In the genomic region with DNA sequence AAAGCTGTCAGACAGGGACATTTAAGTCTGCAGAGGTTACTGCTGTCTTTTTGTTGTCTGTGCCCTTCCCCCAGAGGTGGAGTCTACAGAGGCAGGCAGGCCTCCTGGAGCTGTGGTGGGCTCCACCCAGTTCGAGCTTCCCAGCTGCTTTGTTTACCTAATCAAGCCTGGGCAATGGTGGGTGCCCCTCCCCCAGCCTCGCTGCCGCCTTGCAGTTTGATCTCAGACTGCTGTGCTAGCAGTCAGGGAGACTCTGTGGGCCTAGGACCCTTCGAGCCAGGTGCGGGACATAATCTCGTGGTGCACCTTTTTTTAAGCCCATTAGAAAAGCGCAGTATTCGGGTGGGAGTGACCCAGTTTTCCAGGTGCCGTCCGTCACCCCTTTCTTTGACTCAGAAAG, we compare ENCODE assay signal across 6 cellular contexts.
DNase-seq lines count a peak whose midpoint lies in the region; ATAC-seq, FAIRE-seq and TF ChIP-seq lines count a peak whose summit lies in the region.
"Not testable (repeated sequence)": the region's sequence is repeated elsewhere in the genome, so short reads cannot be mapped to it uniquely, and the experiment has no call there.

No MANE protein-coding gene starts in this region.

- TF ChIP-seq EP300 in H1 (IDR thresholded peaks at IDR 0.05; ENCODE audit: borderline replicate concordance in 1 of 2, low read depth in 2 of 2, low read length in 2 of 2); HepG2 (IDR thresholded peaks at IDR 0.05; ENCODE audit: low read depth in 2 of 2, low read length in 2 of 2); HepG2 (CRISPR knock-in tag; IDR thresholded peaks at IDR 0.05; ENCODE audit: borderline replicate concordance): not testable (repeated sequence)

- POLR2A ChIA-PET in H1 (lab: Charles Lee; ENCODE audit: partially characterized antibody); HepG2 (lab: Yijun Ruan, JAX): not testable (repeated sequence)

- not testable (repeated sequence) for H3K23ac ChIP-seq in H1 (ENCODE audit: insufficient read length)

- not testable (repeated sequence) for TF ChIP-seq CTCF in H1 (IDR thresholded peaks at IDR 0.05; ENCODE audit: control extremely low read depth in 1 of 3, insufficient read depth in 1 of 3, low read depth in 1 of 3, low read length in 3 of 3); HepG2 (CRISPR knock-in tag; IDR thresholded peaks at IDR 0.05)

- 62% methylated on average over 10 of the region's 10 CpGs; no CpG with 5 or more reads in 1 of the 2 experiments for WGBS in H1 (ENCODE audit: extremely low coverage in 1 of 2, insufficient coverage in 1 of 2, insufficient read length in 1 of 2, insufficient replicate concordance in 2 of 2, low coverage in 1 of 2, low lambda C conversion rate in 2 of 2, missing lambda C conversion rate in 1 of 2), 2 experiments
- 20% methylated on average over 7 of the region's 10 CpGs for WGBS in HepG2 (ENCODE audit: low lambda C conversion rate)

- not testable (repeated sequence) for H4K91ac ChIP-seq in H1 (replicated peaks; ENCODE audit: insufficient read length, low read length)

- H3K18ac ChIP-seq in H1 (ENCODE audit: extremely low read depth, low read length) = not testable (repeated sequence)

- intact Hi-C loops in HepG2 (cut with micrococcal nuclease; ENCODE audit: unreplicated experiment) = not testable (repeated sequence)

- H2BK120ac ChIP-seq in H1 (replicated peaks; ENCODE audit: low read depth, low read length) = not testable (repeated sequence)

- not testable (repeated sequence) for H3K14ac ChIP-seq in H1 (ENCODE audit: insufficient read length)

- H2BK12ac ChIP-seq in H1 (ENCODE audit: low read depth, low read length) = not testable (repeated sequence)

- H3K36me3 ChIP-seq in H7 (replicated peaks; ENCODE audit: control insufficient read depth, insufficient read depth, low read length); HUES6 (ENCODE audit: control insufficient read depth, insufficient read depth, low read length); NT2/D1 (ENCODE audit: insufficient read depth, insufficient read length, low read length); H1 (ENCODE audit: control insufficient read depth in 2 of 4, insufficient read depth in 4 of 4, low read length in 3 of 4); HepG2 (replicated peaks in 1 of 2; ENCODE audit: control insufficient read depth in 1 of 2, insufficient read depth in 2 of 2, low read length in 2 of 2): not testable (repeated sequence)

- H3K4me3 ChIP-seq in H7 (ENCODE audit: insufficient read depth, low read depth, low read length) = 0 out of 2 replicates have a peak overlapping the region, but pooled peaks have one; percentile 2
- peak overlapping the region; percentile 51; the same call in 1 of the 2 replicates for H3K4me3 ChIP-seq in HUES6 (ENCODE audit: low read depth, low read length)
- H3K4me3 ChIP-seq in NT2/D1 (ENCODE audit: insufficient read length, low read depth) = peak overlapping the region; percentile 24
- not testable (repeated sequence) for H3K4me3 ChIP-seq in H1 (ENCODE audit: extremely low read depth in 1 of 4, insufficient read depth in 2 of 4, low read depth in 3 of 4, low read length in 4 of 4); HepG2 (replicated peaks in 1 of 3; ENCODE audit: insufficient read depth in 1 of 3, low read depth in 2 of 3, low read length in 3 of 3)

- H4K8ac ChIP-seq in H1 (ENCODE audit: extremely low read depth, insufficient read depth, low read length) = not testable (repeated sequence)

- DNase-seq in ELF-1 (ENCODE audit: low read depth, low spot score) (peak; percentile 32), H1 (ENCODE audit: low read depth in 1 of 2, low spot score in 2 of 2) (peak in 1 of 2 experiments; percentile 51)
- not testable (repeated sequence) for DNase-seq in H7; NT2/D1 (ENCODE audit: low read depth, low spot score); HepG2 (ENCODE audit: low spot score)

- not testable (repeated sequence) for H2BK15ac ChIP-seq in H1 (ENCODE audit: low read length)

- not testable (repeated sequence) for H2BK5ac ChIP-seq in H1 (ENCODE audit: low read depth, low read length)

- not testable (repeated sequence) for H3K23me2 ChIP-seq in H1 (ENCODE audit: low read depth, low read length)

- not testable (repeated sequence) for H3K79me2 ChIP-seq in H1 (ENCODE audit: control insufficient read depth in 1 of 2, insufficient read depth in 2 of 2, low read length in 2 of 2); HepG2 (ENCODE audit: insufficient read depth, low read length)

- ATAC-seq in HepG2 = not testable (repeated sequence)

- not testable (repeated sequence) for H2BK20ac ChIP-seq in H1 (ENCODE audit: low read length)

- H3K9ac ChIP-seq in HUES6 (ENCODE audit: low read length) (peak overlapping the region; percentile 55), NT2/D1 (ENCODE audit: insufficient read length, low read depth) (peak overlapping the region; percentile 64)
- not testable (repeated sequence) for H3K9ac ChIP-seq in H1 (replicated peaks in 1 of 4; ENCODE audit: extremely low read depth in 1 of 4, low read depth in 3 of 4, low read length in 3 of 4); HepG2 (ENCODE audit: insufficient read depth, low read depth, low read length)

- not testable (repeated sequence) for BruUV-seq in HepG2 (replicated peaks; lab: Mats Ljungman, UMichigan)

- not testable (repeated sequence) for H3K27ac ChIP-seq in HUES6 (ENCODE audit: low read depth, low read length); H1 (ENCODE audit: low read depth, low read length); HepG2 (ENCODE audit: extremely low read length, insufficient read depth, low read length)

- not testable (repeated sequence) for FAIRE-seq in H1 (lab: Jason Lieb, UNC); HepG2 (lab: Jason Lieb, UNC)

- in situ Hi-C loops in HepG2 (cut with HindIII; ENCODE audit: extremely low pct_ligation_motif_present, low pct_unique_long_range_greater_than_20kb) = not testable (repeated sequence)

- TF ChIP-seq POLR2A in H1 (IDR thresholded peaks at IDR 0.05; ENCODE audit: control extremely low read depth in 1 of 2, low read depth in 2 of 2, low read length in 2 of 2); HepG2 (IDR thresholded peaks at IDR 0.05; ENCODE audit: insufficient read depth in 1 of 2, low read depth in 2 of 2, low read length in 2 of 2): not testable (repeated sequence)

- H3K4ac ChIP-seq in H1 (replicated peaks; ENCODE audit: insufficient read length, low read depth, low read length) = not testable (repeated sequence)

- H3K4me1 ChIP-seq in HUES6 (ENCODE audit: control insufficient read depth, insufficient read depth, low read length); NT2/D1 (ENCODE audit: insufficient read depth, insufficient read length); H1 (replicated peaks in 1 of 4; ENCODE audit: control insufficient read depth in 3 of 4, insufficient read depth in 4 of 4, low read length in 3 of 4); HepG2 (ENCODE audit: insufficient read depth, low read length): not testable (repeated sequence)

- not testable (repeated sequence) for H3K79me1 ChIP-seq in H1 (ENCODE audit: low read depth, low read length)

- not testable (repeated sequence) for H2AFZ ChIP-seq in H1 (ENCODE audit: low read length); HepG2 (ENCODE audit: low read length)

- not testable (repeated sequence) for TF ChIP-seq RAD21 in H1 (IDR thresholded peaks at IDR 0.05 in 1 of 2, conservative IDR thresholded peaks at IDR 0.05 in 1 of 2; ENCODE audit: low read depth in 2 of 2, low read length in 2 of 2); HepG2 (CRISPR knock-in tag; IDR thresholded peaks at IDR 0.05)

- not testable (repeated sequence) for H3K9me3 ChIP-seq in HUES6 (ENCODE audit: control insufficient read depth, insufficient read depth, low read depth, low read length); NT2/D1 (ENCODE audit: insufficient read depth, low read length); H1 (ENCODE audit: insufficient read depth in 2 of 2, low read depth in 1 of 2, low read length in 1 of 2); HepG2 (ENCODE audit: low read length)

- not testable (repeated sequence) for H4K5ac ChIP-seq in H1 (ENCODE audit: insufficient read length, low read depth, low read length)

- not testable (repeated sequence) for H4K20me1 ChIP-seq in H1 (replicated peaks in 1 of 2; ENCODE audit: control insufficient read depth in 1 of 2, insufficient read depth in 2 of 2, low read length in 2 of 2); HepG2 (ENCODE audit: insufficient read depth, low read length)

- peak overlapping the region; percentile 37 to 38; a peak in 2 of 4 replicates for H3K4me2 ChIP-seq in H1 (ENCODE audit: insufficient read depth in 1 of 2, low read depth in 2 of 2, low read length in 2 of 2)
- not testable (repeated sequence) for H3K4me2 ChIP-seq in HepG2 (ENCODE audit: low read depth, low read length)

- not testable (repeated sequence) for H2AK5ac ChIP-seq in H1 (ENCODE audit: low read depth, low read length)

- H3K27me3 ChIP-seq in H7 (ENCODE audit: control insufficient read depth, insufficient read depth, low read length); HUES6 (ENCODE audit: control insufficient read depth, insufficient read depth, low read length); NT2/D1 (ENCODE audit: insufficient read depth, insufficient read length); H1 (replicated peaks in 1 of 4; ENCODE audit: control insufficient read depth in 3 of 4, extremely low read depth in 1 of 4, insufficient read depth in 3 of 4, low read length in 3 of 4); HepG2 (ENCODE audit: control insufficient read depth in 1 of 2, insufficient read depth in 2 of 2, low read length in 2 of 2): not testable (repeated sequence)

- not testable (repeated sequence) for H3K56ac ChIP-seq in H1 (replicated peaks; ENCODE audit: insufficient read length, low read depth, low read length)

- CTCF ChIA-PET in H1 (lab: Charles Lee; ENCODE audit: partially characterized antibody); HepG2 (lab: Yijun Ruan, JAX; ENCODE audit: low intra/inter-chr PET ratio, low total read pairs): not testable (repeated sequence)

TF ChIP-seq in H1, 55 proteins besides CTCF, POLR2A, EP300 and RAD21:
- TF ChIP-seq ASH2L (IDR thresholded peaks at IDR 0.05; ENCODE audit: low read length) = peak; percentile 20
